In the genomic region with DNA sequence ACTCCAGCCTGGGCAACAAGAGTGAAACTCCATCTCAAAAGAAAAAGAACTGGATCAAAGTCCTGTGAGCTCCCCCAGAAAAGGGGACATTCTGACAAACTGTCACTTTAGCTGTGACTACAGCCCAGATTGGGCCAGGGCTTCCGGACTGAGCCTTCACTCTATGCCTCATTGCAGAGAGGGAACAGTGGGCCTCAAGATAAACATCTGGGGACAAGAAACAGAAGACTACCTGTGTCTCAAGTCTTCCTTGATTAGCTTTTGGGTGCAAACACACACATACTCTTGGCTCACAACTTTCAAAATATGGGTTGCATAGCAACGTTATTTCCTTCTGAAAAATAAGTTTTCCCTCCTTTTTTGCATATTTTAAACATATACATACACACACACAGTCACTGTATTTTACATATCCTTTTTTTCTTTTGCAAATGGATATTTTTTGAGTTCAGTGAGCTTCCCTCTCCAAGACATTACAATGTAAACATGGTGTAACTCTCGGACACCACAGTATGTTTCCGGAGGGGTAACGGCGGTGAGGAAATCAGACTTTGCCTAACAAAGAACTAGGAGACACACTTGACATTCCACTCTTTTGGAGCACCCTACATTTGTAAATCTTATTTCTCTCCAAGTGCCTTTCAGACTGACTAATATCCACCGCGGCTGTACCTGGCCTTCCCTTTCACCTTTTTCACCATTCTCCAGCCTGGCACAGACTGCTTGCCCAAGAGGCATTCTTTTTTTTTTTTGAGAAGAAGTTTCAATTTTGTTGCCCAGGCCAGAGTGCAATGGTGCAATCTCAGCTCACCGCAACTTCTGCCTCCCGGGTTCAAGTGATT, we compare ENCODE assay signal across 8 cellular contexts. TPM values are rescaled to one million over a fixed set of nuclear protein-coding genes. Genes with fewer than 3 reads are reported as not detected.
DNase-seq lines count a peak whose midpoint lies in the region; ATAC-seq and TF ChIP-seq lines count a peak whose summit lies in the region.

No MANE protein-coding gene starts in this region.

- H3K9me3 Mint-ChIP-seq in activated T-helper 2 cell treated with anti-CD3 and anti-CD28 coated beads, Interferon-gamma antibody, Interleukin-2, Interleukin-4, amounts not matched to agents 10 μg/mL and 5 μg/mL and 100 μg/mL, durations not matched to agents 14 hours and 24 hours and 36 hours = no peaks in the 10 kb centered on the region

- no peaks in the 10 kb centered on the region for H3K27me3 Mint-ChIP-seq in activated T-helper 2 cell treated with anti-CD3 and anti-CD28 coated beads, Interferon-gamma antibody, Interleukin-2, Interleukin-4, amounts not matched to agents 10 μg/mL and 5 μg/mL and 100 μg/mL, durations not matched to agents 14 hours and 24 hours and 36 hours (ENCODE audit: low read depth)

- peaks cover 37% of the 10 kb centered on the region for H3K36me3 Mint-ChIP-seq in activated T-helper 2 cell treated with anti-CD3 and anti-CD28 coated beads, Interferon-gamma antibody, Interleukin-2, Interleukin-4, amounts not matched to agents 10 μg/mL and 5 μg/mL and 100 μg/mL, durations not matched to agents 14 hours and 24 hours and 36 hours (ENCODE audit: low read depth)

- BruUV-seq in A673 (replicated peaks; lab: Mats Ljungman, UMichigan) (TSS peak; percentile 22), HCT116 (replicated peaks; lab: Mats Ljungman, UMichigan) (no TSS peak)

- TF ChIP-seq POLR2A in HCT116 (IDR thresholded peaks at IDR 0.05; ENCODE audit: borderline replicate concordance, extremely low read depth, insufficient read depth, insufficient read length) = no peak

- no peak overlapping the region for H3K27ac Mint-ChIP-seq in activated T-helper 2 cell treated with anti-CD3 and anti-CD28 coated beads, Interferon-gamma antibody, Interleukin-2, Interleukin-4, amounts not matched to agents 10 μg/mL and 5 μg/mL and 100 μg/mL, durations not matched to agents 14 hours and 24 hours and 36 hours

- H3K79me2 ChIP-seq in HCT116 (ENCODE audit: insufficient read depth, low read length) = peaks cover 85% of the 10 kb centered on the region

- CTCF ChIA-PET in A673 (lab: Charles Lee) = no interaction called here
- CTCF ChIA-PET in HCT116 (lab: Charles Lee) = no interaction called here

- H2AFZ ChIP-seq in HCT116 (ENCODE audit: low read depth, low read length, poor library complexity, severe bottlenecking) = no peak overlapping the region

- DNase-seq in A673 (ENCODE audit: low spot score) (no peak), HCT116 (ENCODE audit: low read depth, low spot score) (no peak), iris pigment epithelial cell (ENCODE audit: low read depth) (peak; percentile 62), left colon (no peak), cortex of kidney (lab: John Stamatoyannopoulos, UW) (no peak), coronary artery (ENCODE audit: low spot score) (no peak)
- DNase-seq in activated T-helper 2 cell treated with anti-CD3 and anti-CD28 coated beads, Interferon-gamma antibody, Interleukin-2, Interleukin-4, amounts not matched to agents 10 μg/mL and 5 μg/mL and 100 μg/mL, durations not matched to agents 14 hours and 24 hours and 36 hours (ENCODE audit: low spot score) = no peak

- H3K9me3 ChIP-seq in A673 (ENCODE audit: low read depth, low read length, poor library complexity, severe bottlenecking) (no peaks in the 10 kb centered on the region), HCT116 (ENCODE audit: control insufficient read depth in 1 of 2, insufficient read depth in 1 of 2, low read depth in 1 of 2, low read length in 2 of 2) (no peaks in the 10 kb centered on the region)

- TF ChIP-seq CTCF in A673 (conservative IDR thresholded peaks at IDR 0.05; ENCODE audit: low read depth, low read length) (no peak), HCT116 (IDR thresholded peaks at IDR 0.05 in 2 of 3, conservative IDR thresholded peaks at IDR 0.05 in 1 of 3; ENCODE audit: borderline replicate concordance in 1 of 3, insufficient read depth in 1 of 3, low read depth in 2 of 3, low read length in 2 of 3) (no peak), coronary artery (IDR thresholded peaks at IDR 0.05) (no peak)

- intact Hi-C loops in A673 (cut with micrococcal nuclease; ENCODE audit: unreplicated experiment) (no loop called here), HCT116 (cut with micrococcal nuclease) (no loop called here), left colon (cut with DNase I, micrococcal nuclease) (no loop called here)
- intact Hi-C loops in activated T-helper 2 cell treated with anti-CD3 and anti-CD28 coated beads, Interferon-gamma antibody, Interleukin-2, Interleukin-4, amounts not matched to agents 10 μg/mL and 5 μg/mL and 100 μg/mL, durations not matched to agents 14 hours and 24 hours and 36 hours (cut with micrococcal nuclease) = no loop called here

- H3K27ac ChIP-seq in A673 (ENCODE audit: low read depth, low read length, poor library complexity, severe bottlenecking) (no peak overlapping the region), HCT116 (ENCODE audit: low read depth, low read length) (no peak overlapping the region; the same call in 1 of the 2 replicates), coronary artery (peak overlapping the region in 1 of 2 donors; percentile 5)

- no peak overlapping the region for H3K4me3 ChIP-seq in A673 (ENCODE audit: low read depth, low read length, poor library complexity, severe bottlenecking)
- H3K4me3 ChIP-seq in HCT116 (replicated peaks in 1 of 2; ENCODE audit: low read depth in 1 of 2, low read length in 2 of 2) = no peak overlapping the region
- no peak overlapping the region for H3K4me3 ChIP-seq in coronary artery

- H3K4me1 ChIP-seq in A673 (ENCODE audit: insufficient read depth, low read length, poor library complexity, severe bottlenecking) = no peaks in the 10 kb centered on the region
- peaks cover 25 to 71% of the 10 kb centered on the region in 2 experiments for H3K4me1 ChIP-seq in HCT116 (ENCODE audit: control insufficient read depth in 1 of 2, insufficient read depth in 2 of 2, low read length in 2 of 2)

- RAD21 ChIA-PET in HCT116 (lab: Charles Lee; ENCODE audit: low non-redundant PET in 1 of 2, low total read pairs in 2 of 2, uncharacterized antibody in 2 of 2, unreplicated experiment in 2 of 2) = no interaction called here

- H3K9me2 ChIP-seq in HCT116 (ENCODE audit: insufficient read depth) = no peaks in the 10 kb centered on the region

- peak overlapping the region; percentile 64 for H3K4me3 Mint-ChIP-seq in activated T-helper 2 cell treated with anti-CD3 and anti-CD28 coated beads, Interferon-gamma antibody, Interleukin-2, Interleukin-4, amounts not matched to agents 10 μg/mL and 5 μg/mL and 100 μg/mL, durations not matched to agents 14 hours and 24 hours and 36 hours (ENCODE audit: low read depth)

- POLR2A ChIA-PET in A673 (lab: Charles Lee; ENCODE audit: low non-redundant PET) (no interaction called here), HCT116 (lab: Charles Lee) (interaction anchor here (1.6 kb wide), 1 partner anchor 15 kb away, joined by 4 read pairs; no protein-coding TSS in a partner anchor)

- no peak overlapping the region for H3K9ac ChIP-seq in HCT116 (ENCODE audit: low read length)

- no peak for ATAC-seq in HCT116
- ATAC-seq in left colon = no peak
- ATAC-seq in GM21786 (IDR thresholded peaks at IDR 0.05; ENCODE audit: unreplicated experiment) = no peak

- H3K4me1 Mint-ChIP-seq in activated T-helper 2 cell treated with anti-CD3 and anti-CD28 coated beads, Interferon-gamma antibody, Interleukin-2, Interleukin-4, amounts not matched to agents 10 μg/mL and 5 μg/mL and 100 μg/mL, durations not matched to agents 14 hours and 24 hours and 36 hours (ENCODE audit: low read depth) = peaks cover 46% of the 10 kb centered on the region

- H3K27me3 ChIP-seq in A673 (replicated peaks; ENCODE audit: insufficient read depth, low read depth, low read length, poor library complexity) (no peaks in the 10 kb centered on the region), HCT116 (ENCODE audit: insufficient read depth, low read length) (no peaks in the 10 kb centered on the region)

- no peak for TF ChIP-seq RAD21 in HCT116 (IDR thresholded peaks at IDR 0.05; ENCODE audit: low read depth)

- H3K36me3 ChIP-seq in A673 (ENCODE audit: insufficient read depth, low read length, poor library complexity, severe bottlenecking) (no peaks in the 10 kb centered on the region), HCT116 (ENCODE audit: control insufficient read depth in 1 of 2, insufficient read depth in 2 of 2, low read length in 2 of 2) (peaks cover 2 to 30% of the 10 kb centered on the region in 2 experiments; a peak in 1 of 4 replicates)

- H3K4me2 ChIP-seq in HCT116 (ENCODE audit: low read length) = peak overlapping the region; percentile 97; the same call in 1 of the 2 replicates

- peaks cover 35% of the 10 kb centered on the region for H4K20me1 ChIP-seq in HCT116 (ENCODE audit: insufficient read depth)

TF ChIP-seq in HCT116, 20 proteins besides CTCF, POLR2A, EP300 and RAD21 (continues in another document):
- no peak for TF ChIP-seq SP1 (IDR thresholded peaks at IDR 0.05; ENCODE audit: low read depth)
- no peak for TF ChIP-seq SIN3A (IDR thresholded peaks at IDR 0.05; ENCODE audit: low read depth)
- TF ChIP-seq ZFX (IDR thresholded peaks at IDR 0.05) = no peak
- TF ChIP-seq, protein P1, sequence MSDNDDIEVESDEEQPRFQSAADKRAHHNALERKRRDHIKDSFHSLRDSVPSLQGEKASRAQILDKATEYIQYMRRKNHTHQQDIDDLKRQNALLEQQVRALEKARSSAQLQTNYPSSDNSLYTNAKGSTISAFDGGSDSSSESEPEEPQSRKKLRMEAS (IDR thresholded peaks at IDR 0.05) = no peak
- no peak for TF ChIP-seq FOSL1 (IDR thresholded peaks at IDR 0.05; ENCODE audit: low read depth)
- TF ChIP-seq CEBPB (IDR thresholded peaks at IDR 0.05; ENCODE audit: low read depth) = no peak
- TF ChIP-seq EZH2phosphoT487 (IDR thresholded peaks at IDR 0.05; ENCODE audit: borderline replicate concordance) = no peak
- TF ChIP-seq JUND (IDR thresholded peaks at IDR 0.05) = no peak
- no peak for TF ChIP-seq ELF1 (IDR thresholded peaks at IDR 0.05; ENCODE audit: borderline replicate concordance, low read depth)
- TF ChIP-seq CBX3 (IDR thresholded peaks at IDR 0.05; ENCODE audit: low read depth) = no peak

RNA-seq across cellular contexts. Expression of a gene that starts 3.5 kb away (rescaled TPM):
- total RNA-seq in A673 (2021) (186 and 196 TPM in 2 replicates), HCT116 (2021; ENCODE audit: unreplicated experiment) (634 TPM), left colon (100 to 1,000 TPM; 170 to 242 TPM)
- 697 and 731 TPM in 2 replicates for polyA plus RNA-seq in HCT116 (2012)
- 363 and 374 TPM in 2 replicates for total RNA-seq in activated T-helper 2 cell treated with anti-CD3 and anti-CD28 coated beads, Interferon-gamma antibody, Interleukin-2, Interleukin-4, amounts not matched to agents 10 μg/mL and 5 μg/mL and 100 μg/mL, durations not matched to agents 14 hours and 24 hours and 36 hours
